Comparison of ENCODE assay signal across 27 cellular contexts in genomic region chr7:4916115-4916514, GRCh38. TPM values are rescaled to one million over a fixed set of nuclear protein-coding genes. Genes with fewer than 3 reads are reported as not detected.
DNase-seq lines count a peak whose midpoint lies in the region; ATAC-seq, FAIRE-seq and TF ChIP-seq lines count a peak whose summit lies in the region.
"Had no signal": no experiment of that assay in that cellular context is flagged by ENCODE, and none has a peak within 500 bp of the region (broad histone marks: within the 10 kb centered on the region; RNA-seq: fewer than 3 reads in every experiment).

No MANE protein-coding gene starts in this region.

- H2AK5ac ChIP-seq in H9 (ENCODE audit: insufficient read length, low read length), result no peak overlapping the region

- no TSS peak for BruUV-seq in K562 (replicated peaks; lab: Mats Ljungman, UMichigan)

- H3K36me3 ChIP-seq in K562 (ENCODE audit: control insufficient read depth, insufficient read depth, low read length) (no peaks in the 10 kb centered on the region), osteoblast (ENCODE audit: insufficient read depth, low read length) (no peaks in the 10 kb centered on the region)

- POLR2A ChIA-PET in K562 (lab: Yijun Ruan, JAX), result no interaction called here

- no peaks in the 10 kb centered on the region for H3K79me2 ChIP-seq in H9 (ENCODE audit: insufficient read depth, low read length)
- no peaks in the 10 kb centered on the region for H3K79me2 ChIP-seq in K562 (ENCODE audit: control insufficient read depth, insufficient read depth, low read length)
- H3K79me2 ChIP-seq in osteoblast (ENCODE audit: insufficient read depth, low read length), result no peaks in the 10 kb centered on the region

- no peak for TF ChIP-seq POLR2A in K562 (conservative IDR thresholded peaks at IDR 0.05)

- no peak overlapping the region for H4K5ac ChIP-seq in H9 (ENCODE audit: insufficient read length, low read depth, low read length)

- H4K8ac ChIP-seq in H9 (replicated peaks; ENCODE audit: insufficient read length, low read depth, low read length), result no peak overlapping the region

- H3K27ac ChIP-seq in 22Rv1 (no peak overlapping the region), H9 (ENCODE audit: insufficient read length, low read depth, low read length) (no peak overlapping the region), K562 (ENCODE audit: extremely low read depth, low read depth, low read length) (no peak overlapping the region), osteoblast (ENCODE audit: low read depth, low read length) (no peak overlapping the region)
- H3K27ac ChIP-seq: A549, GM23248 had no signal

- no peak overlapping the region for H3K27ac Mint-ChIP-seq in H9
- H3K27ac Mint-ChIP-seq: CD4-positive, alpha-beta memory T cell had no signal

- H3K9me3 Mint-ChIP-seq in H9, result peaks cover 0 to 3% of the 10 kb centered on the region in 2 experiments; a peak in 2 of 5 replicates

- no peak for TF ChIP-seq RAD21 in K562 (CRISPR knock-in tag; conservative IDR thresholded peaks at IDR 0.05 in 1 of 2, IDR thresholded peaks at IDR 0.05 in 1 of 2)

- H2BK15ac ChIP-seq in H9 (ENCODE audit: low read depth, low read length), result no peak overlapping the region; the same call in 1 of the 2 replicates

- no peaks in the 10 kb centered on the region for H3K4me1 Mint-ChIP-seq in H9
- H3K4me1 Mint-ChIP-seq: CD4-positive, alpha-beta memory T cell had no signal

- WGBS in H9 (ENCODE audit: extremely low coverage, insufficient read length, low lambda C conversion rate), result no CpG with 5 or more reads among the region's 8 CpGs
- WGBS in K562 (ENCODE audit: insufficient coverage, low coverage, missing lambda C conversion rate), result 7% methylated on average over 6 of the region's 8 CpGs

- no peaks in the 10 kb centered on the region for H3K23me2 ChIP-seq in H9 (ENCODE audit: insufficient read length, low read depth, low read length, poor library complexity, severe bottlenecking)

- H3K9me3 ChIP-seq in H9 (ENCODE audit: control insufficient read depth, low read depth, low read length), result no peaks in the 10 kb centered on the region
- peaks cover 4% of the 10 kb centered on the region; the same call in 1 of the 2 replicates for H3K9me3 ChIP-seq in K562 (replicated peaks; ENCODE audit: control insufficient read depth, insufficient read depth, low read depth, low read length)
- no peaks in the 10 kb centered on the region for H3K9me3 ChIP-seq in osteoblast (ENCODE audit: low read depth, low read length)

- CTCF ChIA-PET in K562 (lab: Yijun Ruan, JAX; ENCODE audit: low intra/inter-chr PET ratio), result no interaction called here

- H2BK120ac ChIP-seq in H9 (ENCODE audit: low read depth, low read length, poor library complexity, severe bottlenecking), result no peak overlapping the region

- H3K9me1 ChIP-seq in K562 (ENCODE audit: control insufficient read depth, insufficient read depth, low read length), result no peaks in the 10 kb centered on the region

- in situ Hi-C loops in K562 (cut with MboI), result no loop called here

- H3K23ac ChIP-seq in H9 (ENCODE audit: insufficient read length, low read depth, low read length), result no peak overlapping the region

- H4K20me1 ChIP-seq in H9 (ENCODE audit: control insufficient read depth, insufficient read depth, insufficient read length) (no peaks in the 10 kb centered on the region), K562 (replicated peaks; ENCODE audit: control insufficient read depth, insufficient read depth, low read length) (no peaks in the 10 kb centered on the region), osteoblast (ENCODE audit: insufficient read depth, low read length) (no peaks in the 10 kb centered on the region)

- H2AFZ ChIP-seq in H9 (ENCODE audit: low read length) (no peak overlapping the region), K562 (ENCODE audit: low read depth, low read length) (no peak overlapping the region), osteoblast (ENCODE audit: low read length) (no peak overlapping the region)
- H2AFZ ChIP-seq: GM23248 had no signal

- H3K27me3 ChIP-seq in H9 (ENCODE audit: insufficient read depth, low read length) (no peaks in the 10 kb centered on the region), K562 (ENCODE audit: control insufficient read depth in 2 of 2, insufficient read depth in 2 of 2, low read length in 2 of 2) (peaks cover 12 to 40% of the 10 kb centered on the region in 2 experiments; a peak in 3 of 5 replicates), osteoblast (ENCODE audit: insufficient read depth, low read length) (no peaks in the 10 kb centered on the region)

- H3K27me3 Mint-ChIP-seq in H9 (ENCODE audit: low read depth), result peaks cover 2% of the 10 kb centered on the region

- H3K4me3 ChIP-seq in K562, result no peak overlapping the region
- no peak overlapping the region for H3K4me3 ChIP-seq in osteoblast (ENCODE audit: insufficient read depth, low read length)
- H3K4me3 ChIP-seq: A549, GM23248 had no signal

- H3K56ac ChIP-seq in H9 (ENCODE audit: insufficient read length, low read depth, low read length), result no peak overlapping the region

- no peak overlapping the region for H3K4me3 Mint-ChIP-seq in H9
- H3K4me3 Mint-ChIP-seq: CD4-positive, alpha-beta memory T cell had no signal

- no peak overlapping the region; the same call in 1 of the 2 replicates for H3K14ac ChIP-seq in H9 (ENCODE audit: insufficient read depth, low read length)

- H4K91ac ChIP-seq in H9 (ENCODE audit: insufficient read length, low read depth, low read length), result no peak overlapping the region

- H3K36me3 Mint-ChIP-seq in H9 (ENCODE audit: insufficient read depth in 1 of 3, low read depth in 3 of 3), result no peaks in the 10 kb centered on the region
- H3K36me3 Mint-ChIP-seq: CD4-positive, alpha-beta memory T cell had no signal

- TF ChIP-seq CTCF in 22Rv1 (IDR thresholded peaks at IDR 0.05), result peak; percentile 5; the same call in 1 of the 2 replicates
- peak; percentile 39; the same call in 2 of the 3 replicates for TF ChIP-seq CTCF in H9 (conservative IDR thresholded peaks at IDR 0.05)
- TF ChIP-seq CTCF in K562 (IDR thresholded peaks at IDR 0.05 in 2 of 3, conservative IDR thresholded peaks at IDR 0.05 in 1 of 3; ENCODE audit: insufficient read depth in 2 of 3, low read depth in 1 of 3, low read length in 3 of 3), result no peak
- no peak for TF ChIP-seq CTCF in osteoblast (IDR thresholded peaks at IDR 0.05; ENCODE audit: extremely low read depth, low read depth, low read length)

- H2BK20ac ChIP-seq in H9 (ENCODE audit: low read depth, low read length, poor library complexity, severe bottlenecking), result no peak overlapping the region

- intact Hi-C loops in K562 (cut with micrococcal nuclease), result no loop called here

- H3T11ph ChIP-seq in H9 (ENCODE audit: low read length), result no peak overlapping the region

- TF ChIP-seq EP300 in K562 (IDR thresholded peaks at IDR 0.05; ENCODE audit: low read length), result no peak

- H3K18ac ChIP-seq in H9 (ENCODE audit: insufficient read length, low read depth, low read length), result no peak overlapping the region

- no peak overlapping the region for H3K4ac ChIP-seq in H9 (ENCODE audit: low read depth, low read length)

- no peak overlapping the region for H2BK12ac ChIP-seq in H9 (ENCODE audit: insufficient read length, low read depth, low read length)

- no peak; the same call in 2 of the 3 replicates for ATAC-seq in K562
- ATAC-seq in GM21515 (IDR thresholded peaks at IDR 0.05; ENCODE audit: unreplicated experiment), result no peak
- no peak for ATAC-seq in HG02759 (IDR thresholded peaks at IDR 0.05; ENCODE audit: unreplicated experiment)

- DNase-seq in H9, result no peak
- DNase-seq in K562 (ENCODE audit: extremely low read depth in 1 of 4, low spot score in 3 of 4), result no peak
- peak; percentile 36 for DNase-seq in osteoblast (ENCODE audit: insufficient read length, low spot score, missing footprints)
- DNase-seq in T-helper 2 cell, result no peak
- no peak for DNase-seq in MV-4-11 (lab: John Stamatoyannopoulos, UW)
- DNase-seq: 8988T; ACHN; AML-193; C1 segment of cervical spinal cord; Calu3; CD4-positive, alpha-beta memory T cell; COR-L47; DMS53; DMS79 treated with DMSO at 0.1 percent for 48 hours; GF-D8; GM23248; HCEC 1CT had no signal

- no peak for FAIRE-seq in K562 (lab: Jason Lieb, UNC)
- FAIRE-seq: A549, GM12891, GM18507 had no signal

- H2BK5ac ChIP-seq in H9 (ENCODE audit: insufficient read length, low read length), result no peak overlapping the region

- H3K9ac ChIP-seq in H9 (ENCODE audit: extremely low read depth, insufficient read length, low read length), result no peak overlapping the region
- H3K9ac ChIP-seq in K562 (ENCODE audit: insufficient read depth in 1 of 2, low read depth in 2 of 2, low read length in 2 of 2), result peak overlapping the region in 1 of 2 experiments; percentile 17; a peak in 1 of 4 replicates
- H3K9ac ChIP-seq: GM23248 had no signal

- H3K79me1 ChIP-seq in H9 (ENCODE audit: insufficient read depth, low read depth, low read length, poor library complexity, severe bottlenecking), result no peaks in the 10 kb centered on the region

- H3K4me1 ChIP-seq in H9 (ENCODE audit: insufficient read depth, low read length) (no peaks in the 10 kb centered on the region), K562 (replicated peaks in 1 of 2; ENCODE audit: control insufficient read depth in 2 of 2, insufficient read depth in 2 of 2, low read length in 2 of 2) (peaks cover 0 to 4% of the 10 kb centered on the region in 2 experiments; a peak in 1 of 5 replicates), osteoblast (ENCODE audit: insufficient read depth, low read length) (no peaks in the 10 kb centered on the region)
- H3K4me1 ChIP-seq: A549 had no signal

- H3K4me2 ChIP-seq in H9 (ENCODE audit: insufficient read depth, insufficient read length, low read length), result no peak overlapping the region
- H3K4me2 ChIP-seq in K562 (ENCODE audit: insufficient read depth, low read length), result no peak overlapping the region
- no peak overlapping the region for H3K4me2 ChIP-seq in osteoblast (ENCODE audit: insufficient read depth, low read length)
- H3K4me2 ChIP-seq: A549 had no signal

RNA-seq across cellular contexts. Expression of gene RADIL, which starts 32.6 kb away (rescaled TPM):
- total RNA-seq in H9 (2021) (3.5 and 4.7 TPM in 2 replicates), K562 (2014; rRNA removed) (4.6 and 4.8 TPM in 2 replicates), K562 (2014; rRNA removed; fragmentation: Illumina TruSeq; extraction: Trizol) (0.25 and 0.48 TPM in 2 replicates), K562 (2015; rRNA removed; fragmentation: Illumina TruSeq; extraction: Trizol) (0.91 and 1.4 TPM in 2 replicates), K562 (2021) (8.1 and 8.6 TPM in 2 replicates), osteoblast (0.29 and 1.1 TPM in 2 replicates)
- total RNA-seq in K562 (2011; cell fraction: chromatin; rRNA removed; ENCODE audit: low replicate concordance), result 6.8 and 17.5 TPM in 2 replicates
- 12.3 and 13.3 TPM in 2 replicates for total RNA-seq in K562 (2011; cell fraction: nucleolus; rRNA removed)
- 6.7 and 8.8 TPM in 2 replicates for total RNA-seq in K562 (2011; cell fraction: nucleoplasm; rRNA removed)
- polyA plus RNA-seq in K562 (2011; rRNA removed) (2.4 and 2.7 TPM in 2 replicates), K562 (2014; fragmentation: Illumina TruSeq; extraction: Trizol) (1.4 and 2.2 TPM in 2 replicates), K562 (2014; fragmentation: Nextera tagmentation; extraction: Ambion mirVana) (under 1 TPM in 1 of 2 experiments, not detected in 1; 0.06 TPM), K562 (2014; rRNA removed) (4.2 and 5.4 TPM in 2 replicates)
- 3.6 and 9.7 TPM in 2 replicates for polyA plus RNA-seq in K562 (2011; cell fraction: cytosol; rRNA removed)
- polyA plus RNA-seq in K562 (2011; cell fraction: nucleus; rRNA removed), result 4.8 and 9.7 TPM in 2 replicates
- 2.4 and 5.2 TPM in 2 replicates for polyA plus RNA-seq in K562 (2012)
- 1.0 and 3.2 TPM in 2 replicates for polyA minus RNA-seq in K562 (2011; rRNA and poly(A)+ RNA removed)
- polyA minus RNA-seq in K562 (2011; cell fraction: cytosol; rRNA and poly(A)+ RNA removed), result 2.8 and 4.6 TPM in 2 replicates
- 3.5 and 5.3 TPM in 2 replicates for polyA minus RNA-seq in K562 (2011; cell fraction: nucleus; rRNA and poly(A)+ RNA removed)
- total RNA-seq: CD4-positive, alpha-beta memory T cell had no signal
- polyA plus RNA-seq: CD4-positive, alpha-beta memory T cell had no signal

RNA-seq across cellular contexts. Expression of gene MMD2, which starts 42.9 kb away (rescaled TPM):
- total RNA-seq in H9 (2021) (0.11 and 0.20 TPM in 2 replicates), K562 (2014; rRNA removed) (0.20 TPM in 1 of 2 replicates, not detected in the other), K562 (2014; rRNA removed; fragmentation: Illumina TruSeq; extraction: Trizol) (not detected in 2 replicates), K562 (2015; rRNA removed; fragmentation: Illumina TruSeq; extraction: Trizol) (not detected in 2 replicates), K562 (2021) (not detected in 2 replicates), osteoblast (not detected in 2 replicates)
- total RNA-seq in K562 (2011; cell fraction: chromatin; rRNA removed; ENCODE audit: low replicate concordance), result not detected in 2 replicates
- total RNA-seq in K562 (2011; cell fraction: nucleolus; rRNA removed), result not detected in 2 replicates
- not detected in 2 replicates for total RNA-seq in K562 (2011; cell fraction: nucleoplasm; rRNA removed)
- polyA plus RNA-seq in K562 (2011; rRNA removed) (not detected in 2 replicates), K562 (2014; fragmentation: Illumina TruSeq; extraction: Trizol) (not detected in 2 replicates), K562 (2014; fragmentation: Nextera tagmentation; extraction: Ambion mirVana) (not detected), K562 (2014; rRNA removed) (not detected in 2 replicates)
- polyA plus RNA-seq in K562 (2011; cell fraction: cytosol; rRNA removed), result not detected in 2 replicates
- not detected in 2 replicates for polyA plus RNA-seq in K562 (2011; cell fraction: nucleus; rRNA removed)
- polyA plus RNA-seq in K562 (2012), result not detected in 2 replicates
- polyA minus RNA-seq in K562 (2011; rRNA and poly(A)+ RNA removed), result not detected in 2 replicates
- not detected in 2 replicates for polyA minus RNA-seq in K562 (2011; cell fraction: cytosol; rRNA and poly(A)+ RNA removed)
- polyA minus RNA-seq in K562 (2011; cell fraction: nucleus; rRNA and poly(A)+ RNA removed), result not detected in 2 replicates
- total RNA-seq: Calu3; CD4-positive, alpha-beta memory T cell; Daoy; G401; GM23248; H4 had no signal
- polyA plus RNA-seq: A549; BJ; CD4-positive, alpha-beta memory T cell; GM23248 had no signal

RNA-seq across cellular contexts. Expression of gene PAPOLB, which starts 54.3 kb away (rescaled TPM):
- total RNA-seq in H9 (2021) (0.04 and 0.13 TPM in 2 replicates), K562 (2014; rRNA removed) (0.12 TPM in 1 of 2 replicates, not detected in the other), K562 (2014; rRNA removed; fragmentation: Illumina TruSeq; extraction: Trizol) (0.26 and 0.33 TPM in 2 replicates), K562 (2015; rRNA removed; fragmentation: Illumina TruSeq; extraction: Trizol) (0.23 and 0.29 TPM in 2 replicates), K562 (2021) (0.16 and 0.25 TPM in 2 replicates), osteoblast (under 0.01 and 0.36 TPM in 2 replicates)
- total RNA-seq in K562 (2011; cell fraction: chromatin; rRNA removed; ENCODE audit: low replicate concordance), result 2.8 and 9.8 TPM in 2 replicates
- total RNA-seq in K562 (2011; cell fraction: nucleolus; rRNA removed), result 1.0 and 1.3 TPM in 2 replicates
- 2.3 and 2.8 TPM in 2 replicates for total RNA-seq in K562 (2011; cell fraction: nucleoplasm; rRNA removed)
- polyA plus RNA-seq in K562 (2011; rRNA removed) (0.01 and 0.04 TPM in 2 replicates), K562 (2014; fragmentation: Illumina TruSeq; extraction: Trizol) (not detected in 2 replicates), K562 (2014; fragmentation: Nextera tagmentation; extraction: Ambion mirVana) (not detected), K562 (2014; rRNA removed) (0.05 TPM in 1 of 2 replicates, not detected in the other)
- polyA plus RNA-seq in K562 (2011; cell fraction: cytosol; rRNA removed), result not detected in 2 replicates
- polyA plus RNA-seq in K562 (2011; cell fraction: nucleus; rRNA removed), result 0.16 and 0.20 TPM in 2 replicates
- polyA plus RNA-seq in K562 (2012), result 0.03 TPM in 1 of 2 replicates, not detected in the other
- polyA minus RNA-seq in K562 (2011; rRNA and poly(A)+ RNA removed), result 0.81 and 0.99 TPM in 2 replicates
- polyA minus RNA-seq in K562 (2011; cell fraction: cytosol; rRNA and poly(A)+ RNA removed), result not detected in 2 replicates
- 0.94 and 1.6 TPM in 2 replicates for polyA minus RNA-seq in K562 (2011; cell fraction: nucleus; rRNA and poly(A)+ RNA removed)
- total RNA-seq: CD4-positive, alpha-beta memory T cell; Daoy had no signal
- polyA plus RNA-seq: A549; CD4-positive, alpha-beta memory T cell; GM23248 had no signal

Comparison
In these comparisons a context has a peak if more than half of its experiments do, and no peak if none do; other contexts are left out.
1. CTCF ChIP-seq: peak in 22Rv1 (single experiment) and H9 (single experiment); none in K562 (0 of 3) and osteoblast (single experiment).